8 cellular contexts compared by ENCODE assay signal in genomic region chr2:86038291-86039081, GRCh38.
A peak's percentile ranks its signal among the peaks of the same experiment; 100 is the strongest.
DNase-seq lines count a peak whose midpoint lies in the region; ATAC-seq and TF ChIP-seq lines count a peak whose summit lies in the region.

No MANE protein-coding gene starts in this region.

- no peaks in the 10 kb centered on the region for H3K9me3 ChIP-seq in smooth muscle cell (replicated peaks; ENCODE audit: low read depth)

- peaks cover 5% of the 10 kb centered on the region for H3F3A ChIP-seq in smooth muscle cell (ENCODE audit: low read depth)

- H3K4me1 ChIP-seq in smooth muscle cell (ENCODE audit: low read depth), result peaks cover 7% of the 10 kb centered on the region

- no peak overlapping the region for H2AFZ ChIP-seq in smooth muscle cell (ENCODE audit: low read depth)

- H3K4me2 ChIP-seq in smooth muscle cell, result no peak overlapping the region

- H3K27me3 ChIP-seq in smooth muscle cell (ENCODE audit: low read depth), result no peaks in the 10 kb centered on the region

- H3K9ac ChIP-seq in smooth muscle cell (ENCODE audit: low read depth), result no peak overlapping the region

- 87% methylated on average over 12 of the region's 12 CpGs for WGBS in smooth muscle cell (ENCODE audit: low lambda C conversion rate)

- no peaks in the 10 kb centered on the region for H4K20me1 ChIP-seq in smooth muscle cell (ENCODE audit: low read depth)

- peak overlapping the region; percentile 70 for H3K27ac ChIP-seq in smooth muscle cell (ENCODE audit: low read depth)

- no peak for TF ChIP-seq CTCF in fibroblast of mammary gland (conservative IDR thresholded peaks at IDR 0.05; ENCODE audit: control insufficient read depth, insufficient read depth, low read depth, low read length)
- no peak for TF ChIP-seq CTCF in smooth muscle cell (IDR thresholded peaks at IDR 0.05; ENCODE audit: borderline replicate concordance, insufficient read depth, poor library complexity, severe bottlenecking)

- peak; percentile 45 for DNase-seq in Ammon's horn (ENCODE audit: low spot score)
- DNase-seq in HK-2 (ENCODE audit: unreplicated experiment), result peak; percentile 70
- peak; percentile 43 to 50 for DNase-seq in activated CD8-positive, alpha-beta memory T cell treated with anti-CD3 and anti-CD28 coated beads for 4 hours (ENCODE audit: low read depth in 2 of 2)
- DNase-seq in fibroblast of mammary gland (ENCODE audit: low read depth), result peak; percentile 85
- no peak for DNase-seq in smooth muscle cell (lab: John Stamatoyannopoulos, UW; ENCODE audit: unreplicated experiment)
- no peak for DNase-seq in dedifferentiated amniotic fluid mesenchymal stem cell (ENCODE audit: extremely low spot score)
- DNase-seq in NCI-H2081 treated with DMSO at 0.1 percent for 48 hours (lab: John Stamatoyannopoulos, UW), result no peak

- ATAC-seq in HG02884 (IDR thresholded peaks at IDR 0.05; ENCODE audit: unreplicated experiment), result no peak

- H3K79me2 ChIP-seq in smooth muscle cell (ENCODE audit: low read depth), result no peaks in the 10 kb centered on the region

- peaks cover 5% of the 10 kb centered on the region for H3K36me3 ChIP-seq in smooth muscle cell (ENCODE audit: low read depth)

- H3K4me3 ChIP-seq in fibroblast of mammary gland (ENCODE audit: control insufficient read depth, low read depth, low read length) (no peak overlapping the region), smooth muscle cell (no peak overlapping the region)

Comparison
In these comparisons a context has a peak if more than half of its experiments do, and no peak if none do; other contexts are left out.
1. DNase-seq: peak in Ammon's horn (single experiment), HK-2 (single experiment), activated CD8-positive, alpha-beta memory T cell treated with anti-CD3 and anti-CD28 coated beads for 4 hours (2 of 2) and fibroblast of mammary gland (single experiment); none in smooth muscle cell (single experiment), dedifferentiated amniotic fluid mesenchymal stem cell (single experiment) and NCI-H2081 treated with DMSO at 0.1 percent for 48 hours (single experiment).